ENCODE assay signal across 22 cellular contexts in the genomic region with DNA sequence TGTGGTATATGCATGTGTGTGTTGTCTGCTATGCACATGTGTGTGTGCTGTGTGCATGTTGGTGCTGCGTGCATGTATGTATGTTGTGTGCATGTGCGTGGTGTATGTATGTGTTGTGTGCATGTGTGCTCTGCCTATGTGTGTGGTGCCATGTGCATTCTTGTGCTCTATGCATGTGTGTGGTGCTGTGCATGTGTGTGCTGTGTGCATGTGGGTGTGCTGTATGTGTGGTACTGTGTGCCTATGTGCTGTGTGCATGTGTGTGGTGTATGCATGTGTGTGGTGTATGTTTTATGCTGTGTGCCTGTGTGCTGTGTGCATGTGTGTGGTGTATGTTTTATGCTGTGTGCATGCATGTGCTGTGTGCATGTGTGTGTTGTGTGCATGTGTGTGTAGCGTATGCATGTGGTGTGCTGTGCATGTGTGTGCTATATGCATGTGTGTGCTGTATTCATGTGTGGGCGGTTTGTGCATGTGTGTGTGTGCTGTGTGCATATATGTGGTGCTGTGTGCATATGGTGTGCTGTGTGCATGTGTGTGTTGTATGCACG. TPM values are rescaled to one million over a fixed set of nuclear protein-coding genes. Genes with fewer than 3 reads are reported as not detected.
DNase-seq lines count a peak whose midpoint lies in the region; ATAC-seq, FAIRE-seq and TF ChIP-seq lines count a peak whose summit lies in the region.
"Had no signal": no experiment of that assay in that cellular context is flagged by ENCODE, and none has a peak within 500 bp of the region (broad histone marks: within the 10 kb centered on the region; RNA-seq: fewer than 3 reads in every experiment).

No MANE protein-coding gene starts in this region.

- H3K27me3 Mint-ChIP-seq in WTC11 (ENCODE audit: low read depth): peaks cover 21% of the 10 kb centered on the region
- peaks cover 22% of the 10 kb centered on the region for H3K27me3 Mint-ChIP-seq in activated naive CD8-positive, alpha-beta T cell treated with anti-CD3 and anti-CD28 coated beads, Interleukin-2, amount 50 U/mL, for 24 hours

- no peak for ATAC-seq in WTC11
- no peak for ATAC-seq in upper lobe of right lung
- no peak for ATAC-seq in activated naive CD8-positive, alpha-beta T cell treated with anti-CD3 and anti-CD28 coated beads, Interleukin-2, amount 50 U/mL, for 24 hours
- ATAC-seq: T-cell had no signal

- H3K79me2 ChIP-seq in endothelial cell of umbilical vein (ENCODE audit: control insufficient read depth, insufficient read depth, low read length): no peaks in the 10 kb centered on the region

- POLR2A ChIA-PET in HEK293 (lab: Yijun Ruan, JAX) (no interaction called here), WTC11 (lab: Charles Lee) (no interaction called here), endothelial cell of umbilical vein (lab: Charles Lee) (no interaction called here)

- no peak overlapping the region for H3K4me2 ChIP-seq in endothelial cell of umbilical vein (ENCODE audit: insufficient read depth, low read length)

- H3K27ac ChIP-seq in HEK293 (ENCODE audit: extremely low read depth, low read depth, low read length) (no peak overlapping the region), endothelial cell of umbilical vein (ENCODE audit: insufficient read depth, low read depth, low read length) (no peak overlapping the region), upper lobe of right lung (no peak overlapping the region)
- H3K27ac ChIP-seq: GM23248, SJSA1 had no signal

- no TSS peak for BruUV-seq in endothelial cell of umbilical vein (replicated peaks; lab: Mats Ljungman, UMichigan)

- CTCF ChIA-PET in HEK293 (lab: Yijun Ruan, JAX): no interaction called here
- CTCF ChIA-PET in WTC11 (lab: Charles Lee): no interaction called here
- CTCF ChIA-PET in endothelial cell of umbilical vein (lab: Charles Lee): interaction anchor here (1.0 kb wide), 1 partner anchor 115 kb away, joined by 3 read pairs; no protein-coding TSS in a partner anchor

- FAIRE-seq in endothelial cell of umbilical vein (lab: Jason Lieb, UNC): no peak
- no peak for FAIRE-seq in H54 (lab: Jason Lieb, UNC)
- FAIRE-seq: GM18507 had no signal

- H3K4me1 ChIP-seq in HEK293 (ENCODE audit: control insufficient read depth, insufficient read depth, low read length) (no peaks in the 10 kb centered on the region; the same call in 1 of the 2 replicates), endothelial cell of umbilical vein (ENCODE audit: control insufficient read depth, extremely low read depth, insufficient read depth, low read length) (no peaks in the 10 kb centered on the region), upper lobe of right lung (no peaks in the 10 kb centered on the region)
- H3K4me1 ChIP-seq: BE2C had no signal

- TF ChIP-seq POLR2A in endothelial cell of umbilical vein (IDR thresholded peaks at IDR 0.05; ENCODE audit: low read depth, low read length) (no peak), H54 (IDR thresholded peaks at IDR 0.05; ENCODE audit: low read depth, low read length) (no peak)

- DNase-seq in WTC11 (ENCODE audit: low spot score) (no peak), endothelial cell of umbilical vein (ENCODE audit: low read depth, low spot score) (no peak), upper lobe of right lung (peak; percentile 17), A172 (ENCODE audit: low spot score) (no peak), H54 (ENCODE audit: insufficient read length, low spot score) (no peak)
- DNase-seq in activated naive CD8-positive, alpha-beta T cell treated with anti-CD3 and anti-CD28 coated beads, Interleukin-2, amount 50 U/mL, for 24 hours: no peak
- DNase-seq: ACHN, DND-41, HCEC 1CT, Karpas-422, NCI-H1092 treated with DMSO at 0.1 percent for 48 hours, NCI-H1436, NCI-H187, NCI-H524, NCI-H774, T-cell had no signal

- no peak for TF ChIP-seq CTCF in HEK293 (tag by site-specific recombination; IDR thresholded peaks at IDR 0.05)
- TF ChIP-seq CTCF in WTC11 (IDR thresholded peaks at IDR 0.05): no peak
- no peak for TF ChIP-seq CTCF in endothelial cell of umbilical vein (IDR thresholded peaks at IDR 0.05; ENCODE audit: extremely low read depth in 1 of 2, insufficient read depth in 1 of 2, low read depth in 1 of 2, low read length in 2 of 2)
- no peak for TF ChIP-seq CTCF in upper lobe of right lung (IDR thresholded peaks at IDR 0.05)

- no peak overlapping the region for H3K9ac ChIP-seq in endothelial cell of umbilical vein (replicated peaks; ENCODE audit: extremely low read depth, insufficient read depth, low read length)
- H3K9ac ChIP-seq: GM23248 had no signal

- H3K4me3 ChIP-seq in HEK293 (ENCODE audit: low read depth, low read length) (no peak overlapping the region), endothelial cell of umbilical vein (replicated peaks in 1 of 3; ENCODE audit: insufficient read depth in 1 of 3, low read depth in 1 of 3, low read length in 3 of 3) (no peak overlapping the region), upper lobe of right lung (no peak overlapping the region)
- H3K4me3 ChIP-seq: GM23248, SJSA1 had no signal

- H2AFZ ChIP-seq in endothelial cell of umbilical vein (ENCODE audit: low read depth, low read length): no peak overlapping the region
- H2AFZ ChIP-seq: GM23248 had no signal

- H4K20me1 ChIP-seq in endothelial cell of umbilical vein (replicated peaks; ENCODE audit: control insufficient read depth, extremely low read depth, insufficient read depth, low read length): no peaks in the 10 kb centered on the region

- no peaks in the 10 kb centered on the region for H3K4me1 Mint-ChIP-seq in WTC11
- no peaks in the 10 kb centered on the region for H3K4me1 Mint-ChIP-seq in activated naive CD8-positive, alpha-beta T cell treated with anti-CD3 and anti-CD28 coated beads, Interleukin-2, amount 50 U/mL, for 24 hours
- H3K4me1 Mint-ChIP-seq: T-cell had no signal

- no peak overlapping the region for H3K4me3 Mint-ChIP-seq in WTC11
- H3K4me3 Mint-ChIP-seq in activated naive CD8-positive, alpha-beta T cell treated with anti-CD3 and anti-CD28 coated beads, Interleukin-2, amount 50 U/mL, for 24 hours: no peak overlapping the region
- H3K4me3 Mint-ChIP-seq: T-cell had no signal

- no peaks in the 10 kb centered on the region for H3K9me3 ChIP-seq in HEK293 (ENCODE audit: control insufficient read depth, insufficient read depth, low read depth, low read length)
- H3K9me3 ChIP-seq in endothelial cell of umbilical vein (replicated peaks; ENCODE audit: control insufficient read depth, insufficient read depth, low read length): no peaks in the 10 kb centered on the region
- H3K9me3 ChIP-seq in upper lobe of right lung: peaks cover 14% of the 10 kb centered on the region
- H3K9me3 ChIP-seq: BE2C had no signal

- dilution Hi-C loops in endothelial cell of umbilical vein (cut with MboI; ENCODE audit: extremely low pct_ligation_motif_present, low sequenced_read_pairs): no loop called here

- no peaks in the 10 kb centered on the region for H3K27me3 ChIP-seq in endothelial cell of umbilical vein (ENCODE audit: control insufficient read depth in 2 of 2, insufficient read depth in 2 of 2, low read length in 2 of 2)
- peaks cover 4% of the 10 kb centered on the region for H3K27me3 ChIP-seq in upper lobe of right lung

- intact Hi-C loops in endothelial cell of umbilical vein (cut with micrococcal nuclease) (no loop called here), upper lobe of right lung (cut with DNase I) (no loop called here)

- peaks cover 5% of the 10 kb centered on the region; the same call in 1 of the 2 replicates for H3K36me3 Mint-ChIP-seq in WTC11
- H3K36me3 Mint-ChIP-seq in activated naive CD8-positive, alpha-beta T cell treated with anti-CD3 and anti-CD28 coated beads, Interleukin-2, amount 50 U/mL, for 24 hours (ENCODE audit: low read depth): no peaks in the 10 kb centered on the region
- H3K36me3 Mint-ChIP-seq: T-cell had no signal

- peak overlapping the region; percentile 50 for H3K27ac Mint-ChIP-seq in WTC11
- no peak overlapping the region for H3K27ac Mint-ChIP-seq in activated naive CD8-positive, alpha-beta T cell treated with anti-CD3 and anti-CD28 coated beads, Interleukin-2, amount 50 U/mL, for 24 hours
- H3K27ac Mint-ChIP-seq: T-cell had no signal

- H3K36me3 ChIP-seq in HEK293 (ENCODE audit: control insufficient read depth in 2 of 2, insufficient read depth in 1 of 2, low read length in 2 of 2) (no peaks in the 10 kb centered on the region), endothelial cell of umbilical vein (ENCODE audit: control insufficient read depth in 2 of 2, extremely low read depth in 1 of 2, insufficient read depth in 2 of 2, low read length in 2 of 2) (no peaks in the 10 kb centered on the region), upper lobe of right lung (no peaks in the 10 kb centered on the region)
- H3K36me3 ChIP-seq: BE2C, SJSA1 had no signal

- no peaks in the 10 kb centered on the region for H3K9me1 ChIP-seq in endothelial cell of umbilical vein (replicated peaks; ENCODE audit: control insufficient read depth, extremely low read depth, insufficient read depth, low read length)

- H3K9me3 Mint-ChIP-seq in WTC11: peaks cover 14% of the 10 kb centered on the region
- peaks cover 21% of the 10 kb centered on the region for H3K9me3 Mint-ChIP-seq in activated naive CD8-positive, alpha-beta T cell treated with anti-CD3 and anti-CD28 coated beads, Interleukin-2, amount 50 U/mL, for 24 hours

TF ChIP-seq in WTC11, 78 proteins besides CTCF, POLR2A, EP300 and RAD21 (continues in another document):
- TF ChIP-seq ETV6 (CRISPR knock-in tag; IDR thresholded peaks at IDR 0.05) (no peak), CREM (CRISPR knock-in tag; IDR thresholded peaks at IDR 0.05) (no peak), IRF2 (CRISPR knock-in tag; IDR thresholded peaks at IDR 0.05; ENCODE audit: borderline replicate concordance, low read depth) (no peak), RELA (CRISPR knock-in tag; IDR thresholded peaks at IDR 0.05; ENCODE audit: borderline replicate concordance) (no peak)

TF ChIP-seq in endothelial cell of umbilical vein, 7 proteins besides CTCF, POLR2A, EP300 and RAD21:
- TF ChIP-seq, protein P1, sequence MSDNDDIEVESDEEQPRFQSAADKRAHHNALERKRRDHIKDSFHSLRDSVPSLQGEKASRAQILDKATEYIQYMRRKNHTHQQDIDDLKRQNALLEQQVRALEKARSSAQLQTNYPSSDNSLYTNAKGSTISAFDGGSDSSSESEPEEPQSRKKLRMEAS (IDR thresholded peaks at IDR 0.05; ENCODE audit: insufficient read depth, insufficient read length): peak; percentile 1
- TF ChIP-seq POLR2AphosphoS5 (IDR thresholded peaks at IDR 0.05; ENCODE audit: insufficient read depth, low read depth, low read length): no peak
- TF ChIP-seq GATA2 (IDR thresholded peaks at IDR 0.05; ENCODE audit: insufficient read depth, insufficient read length, low read depth, low read length): no peak

RNA-seq across cellular contexts. Expression of a gene that starts 4.7 kb away (rescaled TPM):
- total RNA-seq in WTC11 (2021) (0.44 to 0.96 TPM (median 0.82 TPM) in 3 replicates), endothelial cell of umbilical vein (not detected in 2 replicates), upper lobe of right lung (not detected)
- polyA plus RNA-seq in endothelial cell of umbilical vein: not detected in 2 replicates
- not detected in 2 replicates for polyA plus RNA-seq in endothelial cell of umbilical vein (2011; cell fraction: cytosol; rRNA removed)
- polyA plus RNA-seq in endothelial cell of umbilical vein (2011; cell fraction: nucleus; rRNA removed): not detected in 2 replicates
- not detected in 2 replicates for polyA plus RNA-seq in endothelial cell of umbilical vein (2012)
- polyA minus RNA-seq in endothelial cell of umbilical vein: not detected in 2 replicates
- polyA minus RNA-seq in endothelial cell of umbilical vein (2011; cell fraction: cytosol; rRNA and poly(A)+ RNA removed): 0.92 TPM
- polyA minus RNA-seq in endothelial cell of umbilical vein (2011; cell fraction: nucleus; rRNA and poly(A)+ RNA removed): not detected in 2 replicates
- total RNA-seq in A172 (2014; rRNA removed; shearing (Covaris generic)): 0.17 and 1.2 TPM in 2 replicates
- total RNA-seq: Calu3, GM23248, SJSA1, T-cell had no signal
- polyA plus RNA-seq: GM23248 had no signal
